ENCODE assay signal across 27 cellular contexts in the genomic region with DNA sequence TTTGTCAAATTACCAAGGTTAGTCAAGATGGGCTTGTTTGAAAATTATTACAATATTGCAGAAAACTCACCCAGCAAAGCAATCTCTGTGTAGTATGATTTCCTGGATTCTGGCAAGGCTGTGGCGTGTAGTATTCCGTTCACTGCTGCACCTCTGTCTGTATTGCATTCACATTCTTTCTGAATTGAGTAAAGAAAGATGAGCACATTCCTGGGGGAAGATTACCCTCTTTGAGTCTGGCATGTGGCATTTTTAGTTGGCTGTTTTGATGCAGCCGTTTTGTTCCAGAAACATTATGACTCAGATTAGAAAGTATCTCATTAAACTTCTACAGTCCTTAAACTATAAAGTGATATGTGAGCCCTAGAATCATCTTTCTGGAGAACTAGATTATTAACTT.
"Had no signal": no experiment of that assay in that cellular context is flagged by ENCODE, and none has a peak within 500 bp of the region (broad histone marks: within the 10 kb centered on the region; RNA-seq: fewer than 3 reads in every experiment).

No MANE protein-coding gene starts in this region.

- H3K4me3 ChIP-seq: esophagus squamous epithelium, skin epidermis, testis, transverse colon had no signal

- H2AFZ ChIP-seq: parathyroid adenoma had no signal

- H3K9ac ChIP-seq: parathyroid adenoma had no signal

- H3K4me1 ChIP-seq: esophagus squamous epithelium, parathyroid adenoma, testis, transverse colon had no signal

- H3K79me2 ChIP-seq: parathyroid adenoma had no signal

- H3K9me3 ChIP-seq: esophagus squamous epithelium, testis, transverse colon had no signal

- ATAC-seq: activated CD8-positive, alpha-beta T cell treated with anti-CD3 and anti-CD28 coated beads for 36 hours; activated T-cell treated with anti-CD3 and anti-CD28 coated beads, Interleukin-2, amount 50 U/mL, for 4 hours; activated T-helper 17 cell treated with anti-CD3 and anti-CD28 coated beads, Interleukin-2, amount 50 U/mL, for 72 hours; naive thymus-derived CD8-positive, alpha-beta T cell; right cardiac atrium; stimulated activated naive CD8-positive, alpha-beta T cell treated with anti-CD3 and anti-CD28 coated beads, Interleukin-15, Interleukin-2, amounts not matched to agents 100 U/mL and 50 U/mL, for 24 hours; WTC11 had no signal

- H3K4me1 Mint-ChIP-seq: activated CD4-positive, alpha-beta T cell treated with anti-CD3 and anti-CD28 coated beads, Interleukin-2, amount 10 ng/mL, durations not matched to agents 7 days and 5 days; naive thymus-derived CD8-positive, alpha-beta T cell; neural crest cell had no signal

- H3K27ac Mint-ChIP-seq: activated CD4-positive, alpha-beta T cell treated with anti-CD3 and anti-CD28 coated beads, Interleukin-2, amount 10 ng/mL, durations not matched to agents 7 days and 5 days; activated CD8-positive, alpha-beta T cell treated with anti-CD3 and anti-CD28 coated beads for 36 hours; activated T-helper 17 cell treated with anti-CD3 and anti-CD28 coated beads, Interleukin-2, amount 50 U/mL, for 72 hours; endodermal cell; naive thymus-derived CD8-positive, alpha-beta T cell; WTC11 had no signal

- FAIRE-seq: frontal cortex, islet of Langerhans had no signal

- H3K36me3 Mint-ChIP-seq: naive thymus-derived CD8-positive, alpha-beta T cell; WTC11 had no signal

- H3K9me3 Mint-ChIP-seq: activated CD4-positive, alpha-beta T cell treated with anti-CD3 and anti-CD28 coated beads, Interleukin-2, amount 10 ng/mL, durations not matched to agents 7 days and 5 days; activated CD8-positive, alpha-beta T cell treated with anti-CD3 and anti-CD28 coated beads for 36 hours; activated T-cell treated with anti-CD3 and anti-CD28 coated beads, Interleukin-2, amount 50 U/mL, for 4 hours; activated T-helper 17 cell treated with anti-CD3 and anti-CD28 coated beads, Interleukin-2, amount 50 U/mL, for 72 hours; endodermal cell; WTC11 had no signal

- H3K4me3 Mint-ChIP-seq: activated CD4-positive, alpha-beta T cell treated with anti-CD3 and anti-CD28 coated beads, Interleukin-2, amount 10 ng/mL, durations not matched to agents 7 days and 5 days; activated CD8-positive, alpha-beta T cell treated with anti-CD3 and anti-CD28 coated beads for 36 hours; activated T-cell treated with anti-CD3 and anti-CD28 coated beads, Interleukin-2, amount 50 U/mL, for 4 hours; activated T-helper 17 cell treated with anti-CD3 and anti-CD28 coated beads, Interleukin-2, amount 50 U/mL, for 72 hours; endodermal cell; naive thymus-derived CD8-positive, alpha-beta T cell; neural crest cell; WTC11 had no signal

- H3K36me3 ChIP-seq: esophagus squamous epithelium, transverse colon had no signal

- DNase-seq: activated CD4-positive, alpha-beta T cell treated with anti-CD3 and anti-CD28 coated beads for 1 hour; activated CD4-positive, alpha-beta T cell treated with anti-CD3 and anti-CD28 coated beads, Interleukin-2, amount 10 ng/mL, durations not matched to agents 7 days and 5 days; activated CD8-positive, alpha-beta T cell treated with anti-CD3 and anti-CD28 coated beads for 36 hours; activated gamma-delta T cell treated with Interleukin-2 at 50 U/mL for 16 hours; activated naive CD4-positive, alpha-beta T cell treated with anti-CD3 and anti-CD28 coated beads, Interleukin-2, amount 50 U/mL, for 16 hours; activated T-cell treated with anti-CD3 and anti-CD28 coated beads, Interleukin-2, amount 50 U/mL, for 4 hours; amniotic stem cell; central memory CD4-positive, alpha-beta T cell; endodermal cell; esophagus squamous epithelium; mammary epithelial cell; naive thymus-derived CD8-positive, alpha-beta T cell; occipital lobe; right cardiac atrium; stimulated activated CD4-positive, alpha-beta T cell treated with anti-CD3 and anti-CD28 coated beads, Interleukin-12 subunit alpha, Interleukin-12 subunit beta, amount 100 ng/mL, for 4 hours; stimulated activated CD4-positive, alpha-beta T cell treated with anti-CD3 and anti-CD28 coated beads, Interleukin-4, amount 100 ng/mL, for 1 hour; stimulated activated naive CD8-positive, alpha-beta T cell treated with anti-CD3 and anti-CD28 coated beads, Interleukin-15, Interleukin-2, amounts not matched to agents 100 U/mL and 50 U/mL, for 24 hours; T-helper 2 cell; testis; transverse colon had no signal

- H3K27me3 ChIP-seq: testis, transverse colon had no signal

- H3K27ac ChIP-seq: esophagus squamous epithelium, parathyroid adenoma, skin epidermis, testis had no signal
